Comparison of ENCODE assay signal across 16 cellular contexts in genomic region chr7:50502947-50503346, GRCh38. TPM values are rescaled to one million over a fixed set of nuclear protein-coding genes. Genes with fewer than 3 reads are reported as not detected.
DNase-seq lines count a peak whose midpoint lies in the region; ATAC-seq and TF ChIP-seq lines count a peak whose summit lies in the region.
"Had no signal": no experiment of that assay in that cellular context is flagged by ENCODE, and none has a peak within 500 bp of the region (broad histone marks: within the 10 kb centered on the region; RNA-seq: fewer than 3 reads in every experiment).

No MANE protein-coding gene starts in this region.

- H3K9me3 Mint-ChIP-seq in MCF 10A (ENCODE audit: unreplicated experiment): no peaks in the 10 kb centered on the region
- H3K9me3 Mint-ChIP-seq in activated naive CD4-positive, alpha-beta T cell treated with anti-CD3 and anti-CD28 coated beads for 36 hours: no peaks in the 10 kb centered on the region
- H3K9me3 Mint-ChIP-seq: activated naive CD8-positive, alpha-beta T cell treated with anti-CD3 and anti-CD28 coated beads, Interleukin-2, amount 10 ng/mL, durations not matched to agents 7 days and 5 days had no signal

- H3K27ac Mint-ChIP-seq in MCF 10A (ENCODE audit: low read depth, unreplicated experiment): peak overlapping the region; percentile 84
- H3K27ac Mint-ChIP-seq in activated naive CD4-positive, alpha-beta T cell treated with anti-CD3 and anti-CD28 coated beads for 36 hours: no peak overlapping the region
- H3K27ac Mint-ChIP-seq: activated naive CD8-positive, alpha-beta T cell treated with anti-CD3 and anti-CD28 coated beads, Interleukin-2, amount 10 ng/mL, durations not matched to agents 7 days and 5 days had no signal

- in situ Hi-C loops in G401 (cut with HindIII; ENCODE audit: low sequenced_read_pairs): no loop called here

- peak; percentile 65 for ATAC-seq in left ventricle myocardium superior

- H3K4me3 ChIP-seq in BLaER1: no peak overlapping the region
- H3K4me3 ChIP-seq in sigmoid colon: no peak overlapping the region

- H3K4me1 Mint-ChIP-seq in MCF 10A (ENCODE audit: insufficient read depth, unreplicated experiment): peaks cover 64% of the 10 kb centered on the region
- H3K4me1 Mint-ChIP-seq in activated naive CD4-positive, alpha-beta T cell treated with anti-CD3 and anti-CD28 coated beads for 36 hours (ENCODE audit: low read depth): peaks cover 2% of the 10 kb centered on the region

- CTCF ChIA-PET in MCF 10A (lab: Yijun Ruan, JAX): interaction anchor here (0.6 to 5.3 kb wide), 16 partner anchors 7 to 660 kb away, joined by 3 to 27 read pairs (median 4); no protein-coding TSS in a partner anchor
- CTCF ChIA-PET in activated naive CD4-positive, alpha-beta T cell treated with anti-CD3 and anti-CD28 coated beads for 36 hours (lab: Charles Lee): interaction anchor here (0.5 to 1.2 kb wide), 2 partner anchors 16 to 638 kb away, joined by 3 to 7 read pairs; no protein-coding TSS in a partner anchor

- H3K36me3 Mint-ChIP-seq in MCF 10A (ENCODE audit: insufficient read depth, unreplicated experiment): no peaks in the 10 kb centered on the region
- H3K36me3 Mint-ChIP-seq in activated naive CD4-positive, alpha-beta T cell treated with anti-CD3 and anti-CD28 coated beads for 36 hours (ENCODE audit: low read depth): no peaks in the 10 kb centered on the region
- H3K36me3 Mint-ChIP-seq: activated naive CD8-positive, alpha-beta T cell treated with anti-CD3 and anti-CD28 coated beads, Interleukin-2, amount 10 ng/mL, durations not matched to agents 7 days and 5 days had no signal

- H4K20me1 ChIP-seq in BLaER1: no peaks in the 10 kb centered on the region

- intact Hi-C loops in MCF 10A (cut with micrococcal nuclease) (loop anchor here (5.0 kb wide), 1 partner anchor 34 kb away; no protein-coding TSS in a partner anchor), left ventricle myocardium superior (cut with micrococcal nuclease) (no loop called here), sigmoid colon (cut with DNase I) (loop anchor here (1.0 kb wide), 1 partner anchor 154 kb away; no protein-coding TSS in a partner anchor)
- intact Hi-C loops in activated naive CD4-positive, alpha-beta T cell treated with anti-CD3 and anti-CD28 coated beads for 36 hours (cut with micrococcal nuclease): no loop called here

- no peak overlapping the region for H3K9ac ChIP-seq in BLaER1

- POLR2A ChIA-PET in MCF 10A (lab: Yijun Ruan, JAX): interaction anchor here (0.7 to 3.5 kb wide), 8 partner anchors 11 to 159 kb away, joined by 3 to 31 read pairs (median 4); no protein-coding TSS in a partner anchor

- no peak for TF ChIP-seq POLR2A in sigmoid colon (IDR thresholded peaks at IDR 0.05)

- WGBS in sigmoid colon, 2 donors: 79 to 80% methylated on average over 5 of the region's 5 CpGs

- H3K36me3 ChIP-seq in BLaER1: no peaks in the 10 kb centered on the region
- no peaks in the 10 kb centered on the region for H3K36me3 ChIP-seq in sigmoid colon

- no peaks in the 10 kb centered on the region for H3K27me3 Mint-ChIP-seq in MCF 10A (ENCODE audit: insufficient read depth, unreplicated experiment)
- H3K27me3 Mint-ChIP-seq in activated naive CD4-positive, alpha-beta T cell treated with anti-CD3 and anti-CD28 coated beads for 36 hours (ENCODE audit: low read depth): peaks cover 8% of the 10 kb centered on the region

- DNase-seq in MCF 10A (ENCODE audit: unreplicated experiment) (peak; percentile 27), left ventricle myocardium superior (no peak), sigmoid colon (peak; percentile 74), DMS53 treated with DMSO at 0.1 percent for 48 hours (lab: John Stamatoyannopoulos, UW; ENCODE audit: unreplicated experiment) (no peak), G401 (ENCODE audit: low spot score) (no peak), NCI-H2196 treated with DMSO at 0.1 percent for 48 hours (lab: John Stamatoyannopoulos, UW; ENCODE audit: unreplicated experiment) (no peak)
- DNase-seq in activated naive CD4-positive, alpha-beta T cell treated with anti-CD3 and anti-CD28 coated beads for 36 hours: no peak
- DNase-seq: activated CD4-positive, CD25-positive, alpha-beta regulatory T cell treated with anti-CD3 and anti-CD28 coated beads, Interleukin-2, amount 50 U/mL, for 72 hours; activated naive CD8-positive, alpha-beta T cell treated with anti-CD3 and anti-CD28 coated beads, Interleukin-2, amount 10 ng/mL, durations not matched to agents 7 days and 5 days; activated T-cell treated with anti-CD3 and anti-CD28 coated beads for 4 hours; Calu3; cortex of kidney; NCI-H1417 treated with DMSO at 0.1 percent for 48 hours; NCI-H510A treated with DMSO at 0.1 percent for 48 hours; OCI-M1 had no signal

- H3K27me3 ChIP-seq in BLaER1: no peaks in the 10 kb centered on the region
- no peaks in the 10 kb centered on the region for H3K27me3 ChIP-seq in sigmoid colon

- H3K9me3 ChIP-seq in BLaER1: no peaks in the 10 kb centered on the region
- no peaks in the 10 kb centered on the region for H3K9me3 ChIP-seq in sigmoid colon

- TF ChIP-seq EP300 in sigmoid colon (IDR thresholded peaks at IDR 0.05): no peak

- no peak overlapping the region for H3K27ac ChIP-seq in BLaER1
- peak overlapping the region; percentile 61 to 88 (median 79) for H3K27ac ChIP-seq in sigmoid colon

- no TSS peak for BruUV-seq in MCF 10A (replicated peaks; lab: Mats Ljungman, UMichigan)

- TF ChIP-seq CTCF in MCF 10A (IDR thresholded peaks at IDR 0.05; ENCODE audit: unreplicated experiment): no peak
- no peak for TF ChIP-seq CTCF in sigmoid colon (IDR thresholded peaks at IDR 0.05)

- peak overlapping the region; percentile 52 for H3K4me2 ChIP-seq in BLaER1

- peaks cover 32% of the 10 kb centered on the region for H3K4me1 ChIP-seq in BLaER1
- H3K4me1 ChIP-seq in sigmoid colon: peaks cover 0 to 33% (median 27%) of the 10 kb centered on the region in 4 donors

- H3K4me3 Mint-ChIP-seq in MCF 10A (ENCODE audit: unreplicated experiment): peak overlapping the region; percentile 58
- H3K4me3 Mint-ChIP-seq in activated naive CD4-positive, alpha-beta T cell treated with anti-CD3 and anti-CD28 coated beads for 36 hours: no peak overlapping the region
- H3K4me3 Mint-ChIP-seq: activated naive CD8-positive, alpha-beta T cell treated with anti-CD3 and anti-CD28 coated beads, Interleukin-2, amount 10 ng/mL, durations not matched to agents 7 days and 5 days had no signal

RNA-seq across cellular contexts. Expression of gene FIGNL1, which starts 52.8 kb away (rescaled TPM):
- total RNA-seq in MCF 10A (2022): 10.7 and 14.5 TPM in 2 replicates
- total RNA-seq in left ventricle myocardium superior: 5.2 TPM
- total RNA-seq in sigmoid colon: 1 to 10 TPM; 6.9 to 8.6 (median 7.2) TPM
- 1 to 10 TPM in 2 of 3 donors, under 1 TPM in 1; 0.60 to 6.4 (median 6.0) TPM for polyA plus RNA-seq in sigmoid colon
- 17.2 and 21.4 TPM in 2 replicates for total RNA-seq in G401 (2014; rRNA removed; shearing (Covaris generic))
- 10 to 100 TPM; 43.7 to 44.4 TPM for total RNA-seq in activated naive CD4-positive, alpha-beta T cell treated with anti-CD3 and anti-CD28 coated beads for 36 hours

Comparison
In these comparisons a context has a peak if more than half of its experiments do, and no peak if none do; other contexts are left out.
1. DNase-seq: peak in MCF 10A (single experiment) and sigmoid colon (single experiment); none in left ventricle myocardium superior (single experiment), DMS53 treated with DMSO at 0.1 percent for 48 hours (single experiment), G401 (single experiment), NCI-H2196 treated with DMSO at 0.1 percent for 48 hours (single experiment) and activated naive CD4-positive, alpha-beta T cell treated with anti-CD3 and anti-CD28 coated beads for 36 hours (single experiment).
2. intact Hi-C loops: an anchor here in MCF 10A (5.0 kb wide) and sigmoid colon (1.0 kb wide); none called in left ventricle myocardium superior and activated naive CD4-positive, alpha-beta T cell treated with anti-CD3 and anti-CD28 coated beads for 36 hours.